16 cellular contexts compared by ENCODE assay signal in genomic region chr7:158270106-158270775, GRCh38.
"Had no signal": no experiment of that assay in that cellular context is flagged by ENCODE, and none has a peak within 500 bp of the region (broad histone marks: within the 10 kb centered on the region; RNA-seq: fewer than 3 reads in every experiment).

No MANE protein-coding gene starts in this region.

- H3K4me1 Mint-ChIP-seq: activated CD4-positive, alpha-beta T cell treated with anti-CD3 and anti-CD28 coated beads, Interleukin-2, amount 10 ng/mL, durations not matched to agents 24 days and 14 days; activated naive CD8-positive, alpha-beta T cell treated with anti-CD3 and anti-CD28 coated beads for 36 hours; mesothelial cell of epicardium had no signal

- H3K4me3 Mint-ChIP-seq: activated CD4-positive, alpha-beta T cell treated with anti-CD3 and anti-CD28 coated beads, Interleukin-2, amount 10 ng/mL, durations not matched to agents 24 days and 14 days; activated naive CD8-positive, alpha-beta T cell treated with anti-CD3 and anti-CD28 coated beads for 36 hours; activated T-cell treated with anti-CD3 and anti-CD28 coated beads, Interleukin-2, amount 50 U/mL, for 4 hours; mesothelial cell of epicardium; stimulated activated naive CD8-positive, alpha-beta T cell treated with anti-CD3 and anti-CD28 coated beads, Interleukin-15, Interleukin-2, amounts not matched to agents 100 ng/mL and 50 ng/mL, for 24 hours; T-helper 1 cell treated with Interleukin-12 subunit alpha and Interleukin-12 subunit beta and Interleukin-4 antibody, amounts not matched to agents 30 μg/mL and 1 μg/mL, for 36 hours had no signal

- H3K27ac Mint-ChIP-seq: activated CD4-positive, alpha-beta T cell treated with anti-CD3 and anti-CD28 coated beads, Interleukin-2, amount 10 ng/mL, durations not matched to agents 24 days and 14 days; activated naive CD8-positive, alpha-beta T cell treated with anti-CD3 and anti-CD28 coated beads for 36 hours; mesothelial cell of epicardium; stimulated activated naive CD8-positive, alpha-beta T cell treated with anti-CD3 and anti-CD28 coated beads, Interleukin-15, Interleukin-2, amounts not matched to agents 100 ng/mL and 50 ng/mL, for 24 hours; T-helper 1 cell treated with Interleukin-12 subunit alpha and Interleukin-12 subunit beta and Interleukin-4 antibody, amounts not matched to agents 30 μg/mL and 1 μg/mL, for 36 hours had no signal

- H3K27me3 Mint-ChIP-seq: activated CD4-positive, alpha-beta T cell treated with anti-CD3 and anti-CD28 coated beads, Interleukin-2, amount 10 ng/mL, durations not matched to agents 24 days and 14 days; activated naive CD8-positive, alpha-beta T cell treated with anti-CD3 and anti-CD28 coated beads for 36 hours; stimulated activated naive CD8-positive, alpha-beta T cell treated with anti-CD3 and anti-CD28 coated beads, Interleukin-15, Interleukin-2, amounts not matched to agents 100 ng/mL and 50 ng/mL, for 24 hours had no signal

- H3K27ac ChIP-seq: ascending aorta, foreskin keratinocyte, heart left ventricle, neutrophil, prostate gland, right lobe of liver, thoracic aorta, uterus had no signal

- H3K4me1 ChIP-seq: ascending aorta, foreskin keratinocyte, heart left ventricle, prostate gland, right lobe of liver, uterus had no signal

- H3K9me3 Mint-ChIP-seq: activated CD4-positive, alpha-beta T cell treated with anti-CD3 and anti-CD28 coated beads, Interleukin-2, amount 10 ng/mL, durations not matched to agents 24 days and 14 days; activated naive CD8-positive, alpha-beta T cell treated with anti-CD3 and anti-CD28 coated beads for 36 hours; activated T-cell treated with anti-CD3 and anti-CD28 coated beads, Interleukin-2, amount 50 U/mL, for 4 hours; stimulated activated naive CD8-positive, alpha-beta T cell treated with anti-CD3 and anti-CD28 coated beads, Interleukin-15, Interleukin-2, amounts not matched to agents 100 ng/mL and 50 ng/mL, for 24 hours had no signal

- ATAC-seq: activated T-cell treated with anti-CD3 and anti-CD28 coated beads, Interleukin-2, amount 50 U/mL, for 4 hours; foreskin keratinocyte; heart left ventricle had no signal

- H3K9me3 ChIP-seq: ascending aorta, heart left ventricle, neutrophil, prostate gland, right lobe of liver, thoracic aorta, uterus had no signal

- H3K4me3 ChIP-seq: ascending aorta, heart left ventricle, prostate gland, right lobe of liver, thoracic aorta, uterus had no signal

- H3K36me3 Mint-ChIP-seq: activated naive CD8-positive, alpha-beta T cell treated with anti-CD3 and anti-CD28 coated beads for 36 hours; mesothelial cell of epicardium had no signal

- DNase-seq: activated CD4-positive, alpha-beta T cell treated with anti-CD3 and anti-CD28 coated beads, Interleukin-2, amount 10 ng/mL, durations not matched to agents 24 days and 14 days; activated gamma-delta T cell treated with Interleukin-2 at 50 U/mL for 16 hours; activated naive CD8-positive, alpha-beta T cell treated with anti-CD3 and anti-CD28 coated beads for 36 hours; activated T-cell treated with anti-CD3 and anti-CD28 coated beads, Interleukin-2, amount 50 U/mL, for 4 hours; foreskin keratinocyte; stimulated activated CD4-positive, alpha-beta T cell treated with anti-CD3 and anti-CD28 coated beads, Interleukin-2, amount 100 ng/mL, for 48 hours; uterus had no signal

- H3K27me3 ChIP-seq: ascending aorta, foreskin keratinocyte, heart left ventricle, neutrophil, right lobe of liver, uterus had no signal

- H3K36me3 ChIP-seq: ascending aorta, heart left ventricle, neutrophil, prostate gland, right lobe of liver, thoracic aorta, uterus had no signal
